In genomic region chr17:8124350-8125195, GRCh38 we compare ENCODE assay signal across 9 cellular contexts. TPM values are rescaled to one million over a fixed set of nuclear protein-coding genes. Genes with fewer than 3 reads are reported as not detected.
DNase-seq lines count a peak whose midpoint lies in the region; ATAC-seq, FAIRE-seq and TF ChIP-seq lines count a peak whose summit lies in the region.
"Had no signal": no experiment of that assay in that cellular context is flagged by ENCODE, and none has a peak within 500 bp of the region (broad histone marks: within the 10 kb centered on the region; RNA-seq: fewer than 3 reads in every experiment).

No MANE protein-coding gene starts in this region.

- FAIRE-seq in bronchial epithelial cell (lab: Jason Lieb, UNC) = no peak

- H3K36me3 ChIP-seq in OCI-LY1 (ENCODE audit: insufficient read depth, low read length) = no peaks in the 10 kb centered on the region
- no peaks in the 10 kb centered on the region for H3K36me3 ChIP-seq in bronchial epithelial cell (ENCODE audit: control insufficient read depth, insufficient read depth, low read length)

- H3K9me2 ChIP-seq in OCI-LY1 (ENCODE audit: low read depth, low read length) = no peaks in the 10 kb centered on the region

- peak overlapping the region; percentile 98 for H3K4me3 ChIP-seq in OCI-LY1 (ENCODE audit: low read depth, low read length, poor library complexity, severe bottlenecking)
- H3K4me3 ChIP-seq in bronchial epithelial cell (ENCODE audit: low read depth, low read length) = peak overlapping the region; percentile 45

- H3K4me1 ChIP-seq in OCI-LY1 (ENCODE audit: insufficient read depth, low read length, severe bottlenecking) = peaks cover 58% of the 10 kb centered on the region

- POLR2A ChIA-PET in naive thymus-derived CD8-positive, alpha-beta T cell (lab: Charles Lee) = interaction anchor here (0.5 to 4.0 kb wide), 19 partner anchors 12 to 669 kb away, joined by 3 to 27 read pairs (median 5); partner anchors contain the start of genes CTC1 and SLC25A35

- peaks cover 0 to 4% (median 0%) of the 10 kb centered on the region in 3 donors for H3K36me3 Mint-ChIP-seq in naive thymus-derived CD8-positive, alpha-beta T cell

- no peak for TF ChIP-seq CTCF in OCI-LY1 (IDR thresholded peaks at IDR 0.05; ENCODE audit: low read length)
- TF ChIP-seq CTCF in bronchial epithelial cell (IDR thresholded peaks at IDR 0.05; ENCODE audit: insufficient read depth, low read length, severe bottlenecking) = no peak

- no peaks in the 10 kb centered on the region for H4K20me1 ChIP-seq in OCI-LY1 (ENCODE audit: insufficient read depth, low read length)

- H3K27me3 Mint-ChIP-seq in naive thymus-derived CD8-positive, alpha-beta T cell = peaks cover 0 to 39% (median 26%) of the 10 kb centered on the region in 5 donors

- H3K27ac Mint-ChIP-seq in naive thymus-derived CD8-positive, alpha-beta T cell = peak overlapping the region in 8 of 10 donors; percentile 55 to 100 (median 84)

- H3K27me3 ChIP-seq in OCI-LY1 (ENCODE audit: insufficient read depth, low read length) = peaks cover 6% of the 10 kb centered on the region
- peaks cover 3% of the 10 kb centered on the region for H3K27me3 ChIP-seq in bronchial epithelial cell (ENCODE audit: control insufficient read depth, insufficient read depth, low read length)

- H3K9me3 ChIP-seq in OCI-LY1 (ENCODE audit: low read length) = no peaks in the 10 kb centered on the region

- peak overlapping the region; percentile 88 for H3K4me2 ChIP-seq in OCI-LY1 (ENCODE audit: low read length)

- H2AFZ ChIP-seq in OCI-LY1 (ENCODE audit: low read length) = no peak overlapping the region

- DNase-seq in NCI-H146 (lab: John Stamatoyannopoulos, UW) = peak; percentile 24
- no peak for DNase-seq in NCI-H146 treated with DMSO at 0.1 percent for 48 hours (lab: John Stamatoyannopoulos, UW; ENCODE audit: unreplicated experiment)
- no peak for DNase-seq in bronchial epithelial cell (ENCODE audit: low read depth)
- DNase-seq in naive thymus-derived CD8-positive, alpha-beta T cell = peak in 3 of 10 donors; percentile 23 to 34 (median 28)
- no peak for DNase-seq in iPS-NIHi7 (ENCODE audit: extremely low spot score)
- no peak for DNase-seq in AG20443 (ENCODE audit: low spot score)

- no peak overlapping the region for H3K27ac ChIP-seq in OCI-LY1 (ENCODE audit: low read depth, low read length, poor library complexity, severe bottlenecking)
- H3K27ac ChIP-seq: C4-2B had no signal

- ATAC-seq in naive thymus-derived CD8-positive, alpha-beta T cell = no peak
- no peak for ATAC-seq in GM18498 (IDR thresholded peaks at IDR 0.05; ENCODE audit: unreplicated experiment)

- peak overlapping the region; percentile 87 to 97 (median 94) for H3K4me3 Mint-ChIP-seq in naive thymus-derived CD8-positive, alpha-beta T cell

- no peaks in the 10 kb centered on the region for H3K79me2 ChIP-seq in OCI-LY1 (ENCODE audit: insufficient read depth, low read length)

- peak overlapping the region; percentile 64 for H3K9ac ChIP-seq in OCI-LY1 (ENCODE audit: low read length)

- H3K4me1 Mint-ChIP-seq in naive thymus-derived CD8-positive, alpha-beta T cell = peaks cover 49 to 71% (median 62%) of the 10 kb centered on the region in 4 donors

- H3K9me3 Mint-ChIP-seq in naive thymus-derived CD8-positive, alpha-beta T cell = peaks cover 0 to 12% (median 0%) of the 10 kb centered on the region in 9 donors

- peaks cover 12% of the 10 kb centered on the region for H3F3A ChIP-seq in OCI-LY1 (ENCODE audit: insufficient read depth, low read length)

RNA-seq across cellular contexts. Expression of gene HES7, which starts 0.7 kb away (rescaled TPM):
- 0.13 and 1.3 TPM in 2 replicates for total RNA-seq in bronchial epithelial cell
- total RNA-seq in naive thymus-derived CD8-positive, alpha-beta T cell = under 1 TPM in 1 of 2 experiments, not detected in 1; 0.30 TPM
- polyA plus RNA-seq in naive thymus-derived CD8-positive, alpha-beta T cell = not detected

RNA-seq across cellular contexts. Expression of gene ALOXE3, which starts 6.3 kb away (rescaled TPM):
- total RNA-seq in bronchial epithelial cell = 1.3 and 2.0 TPM in 2 replicates
- under 1 TPM; 0.18 to 0.52 TPM for total RNA-seq in naive thymus-derived CD8-positive, alpha-beta T cell
- under 1 TPM in 1 of 3 donors, not detected in 2; 0.13 TPM for polyA plus RNA-seq in naive thymus-derived CD8-positive, alpha-beta T cell

RNA-seq across cellular contexts. Expression of gene PER1, which starts 27.6 kb away (rescaled TPM):
- 21.9 and 26.4 TPM in 2 replicates for total RNA-seq in bronchial epithelial cell
- 100 to 1,000 TPM; 148 to 153 TPM for total RNA-seq in naive thymus-derived CD8-positive, alpha-beta T cell
- polyA plus RNA-seq in naive thymus-derived CD8-positive, alpha-beta T cell = 10 to 100 TPM in 2 of 3 donors, 1 to 10 TPM in 1; 6.1 to 11.4 (median 10.7) TPM

RNA-seq across cellular contexts. Expression of gene ALOX12B, which starts 37.1 kb away (rescaled TPM):
- 0.26 and 2.0 TPM in 2 replicates for total RNA-seq in bronchial epithelial cell
- total RNA-seq in naive thymus-derived CD8-positive, alpha-beta T cell = 1 to 10 TPM in 1 of 2 experiments, under 1 TPM in 1; 0.80 to 1.5 TPM
- polyA plus RNA-seq in naive thymus-derived CD8-positive, alpha-beta T cell = 1 to 10 TPM in 2 of 3 donors, under 1 TPM in 1; 0.82 to 2.3 (median 1.7) TPM

RNA-seq across cellular contexts. Expression of gene VAMP2, which starts 38.2 kb away (rescaled TPM):
- total RNA-seq in bronchial epithelial cell = 2.1 and 4.4 TPM in 2 replicates
- total RNA-seq in naive thymus-derived CD8-positive, alpha-beta T cell = 100 to 1,000 TPM; 219 to 238 TPM
- polyA plus RNA-seq in naive thymus-derived CD8-positive, alpha-beta T cell = 10 to 100 TPM; 50.4 to 84.2 (median 64.4) TPM
